Comparison of ENCODE assay signal across 9 cellular contexts in genomic region chr18:2857491-2858063, GRCh38. TPM values are rescaled to one million over a fixed set of nuclear protein-coding genes. Genes with fewer than 3 reads are reported as not detected.
DNase-seq lines count a peak whose midpoint lies in the region; ATAC-seq, FAIRE-seq and TF ChIP-seq lines count a peak whose summit lies in the region.
"Had no signal": no experiment of that assay in that cellular context is flagged by ENCODE, and none has a peak within 500 bp of the region (broad histone marks: within the 10 kb centered on the region; RNA-seq: fewer than 3 reads in every experiment).

No MANE protein-coding gene starts in this region.

- DNase-seq in HFF-Myc (ENCODE audit: extremely low read depth, low read depth), result no peak
- no peak for DNase-seq in H1 (ENCODE audit: low read depth in 1 of 2, low spot score in 2 of 2)
- peak; percentile 86 for DNase-seq in lung (ENCODE audit: low spot score)
- DNase-seq in thyroid gland, result peak; percentile 35 to 46
- DNase-seq in GM19239 (ENCODE audit: insufficient read length, low spot score), result no peak
- no peak for DNase-seq in stimulated activated CD4-positive, alpha-beta T cell treated with anti-CD3 and anti-CD28 coated beads, Interleukin-12 subunit alpha, Interleukin-12 subunit beta, amount 100 ng/mL, for 4 hours
- no peak for DNase-seq in stimulated activated CD4-positive, alpha-beta T cell treated with anti-CD3 and anti-CD28 coated beads, Interleukin-2, amount 100 ng/mL, for 48 hours
- DNase-seq: NCI-H2107 had no signal

- no peak for TF ChIP-seq RAD21 in H1 (IDR thresholded peaks at IDR 0.05 in 1 of 2, conservative IDR thresholded peaks at IDR 0.05 in 1 of 2; ENCODE audit: low read depth in 2 of 2, low read length in 2 of 2)

- ATAC-seq in lung (ENCODE audit: insufficient read depth, low FRiP score) (peak; percentile 75), GM18867 (IDR thresholded peaks at IDR 0.05; ENCODE audit: unreplicated experiment) (no peak)

- no peaks in the 10 kb centered on the region for H3K36me3 ChIP-seq in H1 (ENCODE audit: control insufficient read depth in 2 of 4, insufficient read depth in 4 of 4, low read length in 3 of 4)
- no peaks in the 10 kb centered on the region for H3K36me3 ChIP-seq in lung (ENCODE audit: control insufficient read depth in 2 of 2, insufficient read depth in 2 of 2, low read length in 2 of 2)
- no peaks in the 10 kb centered on the region for H3K36me3 ChIP-seq in thyroid gland

- no peaks in the 10 kb centered on the region for H3K23me2 ChIP-seq in H1 (ENCODE audit: low read depth, low read length)

- H2AK5ac ChIP-seq in H1 (ENCODE audit: low read depth, low read length), result no peak overlapping the region

- TF ChIP-seq CTCF in HFF-Myc (IDR thresholded peaks at IDR 0.05; ENCODE audit: low read depth, low read length, missing control alignments) (no peak), H1 (IDR thresholded peaks at IDR 0.05; ENCODE audit: control extremely low read depth in 1 of 3, insufficient read depth in 1 of 3, low read depth in 1 of 3, low read length in 3 of 3) (no peak), lung (IDR thresholded peaks at IDR 0.05; ENCODE audit: control extremely low read depth, extremely low read depth) (no peak), thyroid gland (IDR thresholded peaks at IDR 0.05) (no peak)

- no peak overlapping the region for H2BK5ac ChIP-seq in H1 (ENCODE audit: low read depth, low read length)

- no peak overlapping the region for H2BK12ac ChIP-seq in H1 (ENCODE audit: low read depth, low read length)

- POLR2A ChIA-PET in H1 (lab: Charles Lee; ENCODE audit: partially characterized antibody), result no interaction called here

- no peaks in the 10 kb centered on the region for H3K79me2 ChIP-seq in H1 (ENCODE audit: control insufficient read depth in 1 of 2, insufficient read depth in 2 of 2, low read length in 2 of 2)

- 0 out of 2 replicates have a peak overlapping the region, but pooled peaks have one; percentile 5 for H2AFZ ChIP-seq in H1 (ENCODE audit: low read length)

- H3K4me3 ChIP-seq in HFF-Myc (replicated peaks; ENCODE audit: low read depth, low read length), result 0 out of 2 replicates have a peak overlapping the region, but pooled peaks have one; percentile 1
- H3K4me3 ChIP-seq in H1 (ENCODE audit: extremely low read depth in 1 of 4, insufficient read depth in 2 of 4, low read depth in 3 of 4, low read length in 4 of 4), result no peak overlapping the region
- no peak overlapping the region for H3K4me3 ChIP-seq in lung
- no peak overlapping the region for H3K4me3 ChIP-seq in thyroid gland (replicated peaks in 1 of 3)

- no peaks in the 10 kb centered on the region for H3K4me1 ChIP-seq in H1 (replicated peaks in 1 of 4; ENCODE audit: control insufficient read depth in 3 of 4, insufficient read depth in 4 of 4, low read length in 3 of 4)
- H3K4me1 ChIP-seq in lung (ENCODE audit: control insufficient read depth in 2 of 2, insufficient read depth in 2 of 2, low read length in 2 of 2), result peaks cover 0 to 6% of the 10 kb centered on the region in 2 donors
- peaks cover 10 to 18% of the 10 kb centered on the region in 2 donors for H3K4me1 ChIP-seq in thyroid gland

- no peak for TF ChIP-seq EP300 in H1 (IDR thresholded peaks at IDR 0.05; ENCODE audit: borderline replicate concordance in 1 of 2, low read depth in 2 of 2, low read length in 2 of 2)

- no peak for TF ChIP-seq POLR2A in H1 (IDR thresholded peaks at IDR 0.05; ENCODE audit: control extremely low read depth in 1 of 2, low read depth in 2 of 2, low read length in 2 of 2)
- no peak for TF ChIP-seq POLR2A in thyroid gland (IDR thresholded peaks at IDR 0.05)

- CTCF ChIA-PET in H1 (lab: Charles Lee; ENCODE audit: partially characterized antibody), result no interaction called here

- no peak overlapping the region for H3K4ac ChIP-seq in H1 (replicated peaks; ENCODE audit: insufficient read length, low read depth, low read length)

- FAIRE-seq in H1 (lab: Jason Lieb, UNC) (no peak), GM19239 (lab: Jason Lieb, UNC) (no peak)

- WGBS in H1 (ENCODE audit: extremely low coverage in 1 of 2, insufficient coverage in 1 of 2, insufficient read length in 1 of 2, insufficient replicate concordance in 2 of 2, low coverage in 1 of 2, low lambda C conversion rate in 2 of 2, missing lambda C conversion rate in 1 of 2), 2 experiments, result 85% methylated on average over 17 of the region's 17 CpGs; no CpG with 5 or more reads in 1 of the 2 experiments
- 30 to 41% methylated on average over 17 of the region's 17 CpGs for WGBS in lung, 2 donors
- 55 to 65% methylated on average over 17 of the region's 17 CpGs for WGBS in thyroid gland, 2 donors

- no peaks in the 10 kb centered on the region for H3K27me3 ChIP-seq in H1 (replicated peaks in 1 of 4; ENCODE audit: control insufficient read depth in 3 of 4, extremely low read depth in 1 of 4, insufficient read depth in 3 of 4, low read length in 3 of 4)
- H3K27me3 ChIP-seq in lung (ENCODE audit: control insufficient read depth, insufficient read depth), result no peaks in the 10 kb centered on the region
- H3K27me3 ChIP-seq in thyroid gland, result no peaks in the 10 kb centered on the region

- H4K8ac ChIP-seq in H1 (ENCODE audit: extremely low read depth, insufficient read depth, low read length), result no peak overlapping the region

- H4K5ac ChIP-seq in H1 (ENCODE audit: insufficient read length, low read depth, low read length), result no peak overlapping the region

- no peak overlapping the region for H2BK20ac ChIP-seq in H1 (ENCODE audit: low read length)

- H3K9ac ChIP-seq in H1 (replicated peaks in 1 of 4; ENCODE audit: extremely low read depth in 1 of 4, low read depth in 3 of 4, low read length in 3 of 4), result no peak overlapping the region

- intact Hi-C loops in thyroid gland (cut with DNase I), result no loop called here

- H2BK120ac ChIP-seq in H1 (replicated peaks; ENCODE audit: low read depth, low read length), result no peak overlapping the region

- no peak overlapping the region for H2BK15ac ChIP-seq in H1 (ENCODE audit: low read length)

- H3K79me1 ChIP-seq in H1 (ENCODE audit: low read depth, low read length), result no peaks in the 10 kb centered on the region

- H3K18ac ChIP-seq in H1 (ENCODE audit: extremely low read depth, low read length), result no peak overlapping the region

- H3K9me3 ChIP-seq in H1 (ENCODE audit: insufficient read depth in 2 of 2, low read depth in 1 of 2, low read length in 1 of 2), result no peaks in the 10 kb centered on the region
- H3K9me3 ChIP-seq in lung (ENCODE audit: control insufficient read depth in 2 of 2, insufficient read depth in 1 of 2, low read length in 1 of 2), result no peaks in the 10 kb centered on the region
- no peaks in the 10 kb centered on the region for H3K9me3 ChIP-seq in thyroid gland

- no peak overlapping the region for H3K23ac ChIP-seq in H1 (ENCODE audit: insufficient read length)

- no peak overlapping the region for H3K14ac ChIP-seq in H1 (ENCODE audit: insufficient read length)

- H4K91ac ChIP-seq in H1 (replicated peaks; ENCODE audit: insufficient read length, low read length), result no peak overlapping the region

- H3K56ac ChIP-seq in H1 (replicated peaks; ENCODE audit: insufficient read length, low read depth, low read length), result no peak overlapping the region

- H3K27ac ChIP-seq in H1 (ENCODE audit: low read depth, low read length) (no peak overlapping the region), lung (ENCODE audit: low read depth in 1 of 2, low read length in 1 of 2) (peak overlapping the region; percentile 73 to 85), thyroid gland (peak overlapping the region in 2 of 3 donors; percentile 36 to 46)

- H4K20me1 ChIP-seq in H1 (replicated peaks in 1 of 2; ENCODE audit: control insufficient read depth in 1 of 2, insufficient read depth in 2 of 2, low read length in 2 of 2), result no peaks in the 10 kb centered on the region

- no peak overlapping the region for H3K4me2 ChIP-seq in H1 (ENCODE audit: insufficient read depth in 1 of 2, low read depth in 2 of 2, low read length in 2 of 2)

TF ChIP-seq in H1, 55 proteins besides CTCF, POLR2A, EP300 and RAD21:
- TF ChIP-seq CEBPB (IDR thresholded peaks at IDR 0.05; ENCODE audit: low read depth, low read length) (peak; percentile 66; the same call in 1 of the 2 replicates), MAX (IDR thresholded peaks at IDR 0.05) (no peak)
TF ChIP-seq in H1: peak in this region for 1.

RNA-seq across cellular contexts. Expression of gene EMILIN2, which starts 10.8 kb away (rescaled TPM):
- 7.4 and 7.5 TPM in 2 replicates for total RNA-seq in H1 (2021; fragmentation: NEBNext Ultra II Directional; extraction: Animal tissue kit (Norgen Biotek cat#: 25700))
- polyA plus RNA-seq in H1 (2011; rRNA removed) (6.0 and 8.1 TPM in 2 replicates), lung (10 to 100 TPM; 13.5 to 58.0 TPM)
- polyA plus RNA-seq in H1 (2011; cell fraction: cytosol; rRNA removed), result 8.1 TPM
- 16.5 TPM for polyA plus RNA-seq in H1 (2011; cell fraction: nucleus; rRNA removed)
- 5.2 to 7.4 TPM (median 6.3 TPM) in 4 replicates for polyA plus RNA-seq in H1 (2012, experiment 1 of 2)
- polyA plus RNA-seq in H1 (2012, experiment 2 of 2), result 4.9 TPM
- polyA plus RNA-seq in H1 (2013, experiment 1 of 2), result 5.3 TPM
- 3.7 TPM for polyA plus RNA-seq in H1 (2013, experiment 2 of 2)
- 1.8 and 2.9 TPM in 2 replicates for polyA minus RNA-seq in H1 (2011; rRNA and poly(A)+ RNA removed)
- polyA minus RNA-seq in H1 (2011; cell fraction: cytosol; rRNA and poly(A)+ RNA removed), result 6.0 TPM
- 13.4 TPM for polyA minus RNA-seq in H1 (2011; cell fraction: nucleus; rRNA and poly(A)+ RNA removed)
- total RNA-seq in lung (10 to 100 TPM; 13.9 to 63.2 TPM), thyroid gland (10 to 100 TPM; 17.9 to 29.9 (median 22.2) TPM)

Comparison
In these comparisons a context has a peak if more than half of its experiments do, and no peak if none do; other contexts are left out.
1. DNase-seq: peak in lung (single experiment) and thyroid gland (2 of 2); none in HFF-Myc (single experiment), H1 (0 of 2), GM19239 (single experiment), stimulated activated CD4-positive, alpha-beta T cell treated with anti-CD3 and anti-CD28 coated beads, Interleukin-12 subunit alpha, Interleukin-12 subunit beta, amount 100 ng/mL, for 4 hours (single experiment) and stimulated activated CD4-positive, alpha-beta T cell treated with anti-CD3 and anti-CD28 coated beads, Interleukin-2, amount 100 ng/mL, for 48 hours (0 of 2).